In the genomic region with DNA sequence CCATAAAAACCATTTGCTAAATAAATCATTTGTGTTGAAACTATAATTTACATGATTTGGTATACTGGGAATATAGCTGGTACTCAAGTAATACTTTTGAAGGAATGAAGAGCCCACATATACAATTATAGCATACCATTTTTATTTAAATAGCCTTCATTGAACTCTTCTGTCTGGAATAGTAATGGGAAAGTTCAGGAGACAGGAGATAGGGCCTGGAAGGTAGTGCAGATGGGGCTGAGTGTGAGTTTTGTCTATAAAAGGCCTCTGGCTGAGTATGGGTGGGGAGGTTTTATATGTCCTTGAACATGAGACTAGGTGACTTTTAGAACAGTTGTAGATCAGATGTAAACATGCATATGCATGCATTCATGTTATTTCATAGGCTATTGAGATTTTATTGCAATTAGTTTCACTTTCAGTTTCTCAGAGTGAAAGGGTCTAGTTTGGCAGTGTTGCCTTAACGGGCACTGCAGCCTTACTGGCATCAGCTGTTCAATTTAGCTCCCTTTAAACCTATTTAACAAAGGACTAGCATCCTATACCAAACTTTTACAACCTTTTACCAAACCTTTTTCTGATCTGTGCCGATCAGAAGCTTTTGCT, we compare ENCODE assay signal across 8 cellular contexts.
DNase-seq lines count a peak whose midpoint lies in the region; ATAC-seq and TF ChIP-seq lines count a peak whose summit lies in the region.

No MANE protein-coding gene starts in this region.

- peak overlapping the region; percentile 46 for H3K4me3 ChIP-seq in fibroblast of mammary gland (ENCODE audit: control insufficient read depth, low read depth, low read length)

- TF ChIP-seq CTCF in fibroblast of mammary gland (conservative IDR thresholded peaks at IDR 0.05; ENCODE audit: control insufficient read depth, insufficient read depth, low read depth, low read length) = no peak

- DNase-seq in NCI-H1092 treated with DMSO at 0.1 percent for 48 hours (lab: John Stamatoyannopoulos, UW) (peak; percentile 30), NCI-H1092 (lab: John Stamatoyannopoulos, UW) (no peak), UCSD-AML1 (lab: John Stamatoyannopoulos, UW; ENCODE audit: unreplicated experiment) (peak; percentile 5), fibroblast of mammary gland (ENCODE audit: low read depth) (peak; percentile 44), pons (ENCODE audit: low spot score) (peak; percentile 66), NCI-H82 (lab: John Stamatoyannopoulos, UW) (no peak)

- peak; percentile 83 for ATAC-seq in GM21381 (IDR thresholded peaks at IDR 0.05; ENCODE audit: unreplicated experiment)
- peak; percentile 75 for ATAC-seq in HG03571 (IDR thresholded peaks at IDR 0.05; ENCODE audit: unreplicated experiment)

Comparison
In these comparisons a context has a peak if more than half of its experiments do, and no peak if none do; other contexts are left out.
1. DNase-seq: peak in NCI-H1092 treated with DMSO at 0.1 percent for 48 hours (single experiment), UCSD-AML1 (single experiment), fibroblast of mammary gland (single experiment) and pons (single experiment); none in NCI-H1092 (single experiment) and NCI-H82 (single experiment).